8 cellular contexts compared by ENCODE assay signal in genomic region chr9:136882109-136882946, GRCh38. TPM values are rescaled to one million over a fixed set of nuclear protein-coding genes. Genes with fewer than 3 reads are reported as not detected.
DNase-seq lines count a peak whose midpoint lies in the region; ATAC-seq and TF ChIP-seq lines count a peak whose summit lies in the region.

No MANE protein-coding gene starts in this region.

- TF ChIP-seq POLR2A in GM18526 (IDR thresholded peaks at IDR 0.05; ENCODE audit: extremely low read depth, insufficient read length) (peak; percentile 34), tibial nerve (IDR thresholded peaks at IDR 0.05) (no peak), ovary (IDR thresholded peaks at IDR 0.05) (no peak)

- H2AFZ ChIP-seq in Karpas-422 (ENCODE audit: low read length) = no peak overlapping the region
- H2AFZ ChIP-seq in trophoblast cell (ENCODE audit: insufficient read depth, low read length, poor library complexity) = no peak overlapping the region

- H3K23ac ChIP-seq in trophoblast cell (ENCODE audit: low read length) = no peak overlapping the region

- H3K4me3 ChIP-seq in Karpas-422 (ENCODE audit: low read length) (no peak overlapping the region), endodermal cell (ENCODE audit: low read length) (no peak overlapping the region), trophoblast cell (ENCODE audit: low read depth, low read length) (no peak overlapping the region), tibial nerve (peak overlapping the region in 1 of 4 donors; percentile 24), ovary (no peak overlapping the region)

- H3K79me2 ChIP-seq in Karpas-422 (ENCODE audit: low read length) (peaks cover 8% of the 10 kb centered on the region), trophoblast cell (ENCODE audit: control insufficient read depth, insufficient read depth, low read length, poor library complexity) (peaks cover 8% of the 10 kb centered on the region)

- H3K9me3 Mint-ChIP-seq in endodermal cell = no peaks in the 10 kb centered on the region

- peak overlapping the region; percentile 19 for H3K14ac ChIP-seq in trophoblast cell (ENCODE audit: low read length)

- peaks cover 12% of the 10 kb centered on the region for H3K4me1 Mint-ChIP-seq in endodermal cell

- peak; percentile 58 for DNase-seq in Karpas-422
- peak; percentile 93 to 95 for DNase-seq in activated CD4-positive, alpha-beta T cell treated with anti-CD3 and anti-CD28 coated beads, Interleukin-2, amount 50 U/mL, for 48 hours
- DNase-seq in endodermal cell = peak; percentile 80
- DNase-seq in trophoblast cell = peak; percentile 61
- DNase-seq in tibial nerve (ENCODE audit: low spot score in 2 of 2) = no peak
- no peak for DNase-seq in ovary

- H3K27me3 ChIP-seq in Karpas-422 (ENCODE audit: low read length) (no peaks in the 10 kb centered on the region), endodermal cell (ENCODE audit: control insufficient read depth, insufficient read depth, low read length, poor library complexity, severe bottlenecking) (no peaks in the 10 kb centered on the region), trophoblast cell (ENCODE audit: insufficient read depth, low read length) (no peaks in the 10 kb centered on the region), tibial nerve (no peaks in the 10 kb centered on the region), ovary (no peaks in the 10 kb centered on the region)

- no peak overlapping the region for H3K4me3 Mint-ChIP-seq in endodermal cell

- H3K79me1 ChIP-seq in trophoblast cell (ENCODE audit: low read length) = peaks cover 10% of the 10 kb centered on the region

- TF ChIP-seq EP300 in tibial nerve (IDR thresholded peaks at IDR 0.05) = no peak
- TF ChIP-seq EP300 in ovary (IDR thresholded peaks at IDR 0.05) = no peak

- H2AK5ac ChIP-seq in trophoblast cell (ENCODE audit: low read length) = no peak overlapping the region

- 74 to 78% methylated on average over 12 to 19 of the region's 19 CpGs for WGBS in endodermal cell (ENCODE audit: insufficient coverage in 1 of 2, insufficient read length in 1 of 2), 2 experiments
- no CpG with 5 or more reads among the region's 19 CpGs for WGBS in trophoblast cell (ENCODE audit: extremely low coverage, insufficient coverage, insufficient read length)
- WGBS in tibial nerve, 2 donors = 62 to 72% methylated on average over 9 to 11 of the region's 19 CpGs
- WGBS in ovary, 3 donors = 58 to 72% (median 64%) methylated on average over 18 to 19 of the region's 19 CpGs

- H3K9me2 ChIP-seq in Karpas-422 (replicated peaks; ENCODE audit: insufficient read depth, low read length) = no peaks in the 10 kb centered on the region

- intact Hi-C loops in ovary (cut with DNase I) = no loop called here

- H3K36me3 ChIP-seq in Karpas-422 (ENCODE audit: insufficient read depth, low read length) (no peaks in the 10 kb centered on the region), endodermal cell (ENCODE audit: control insufficient read depth, insufficient read depth, low read length) (no peaks in the 10 kb centered on the region), trophoblast cell (ENCODE audit: control insufficient read depth in 1 of 2, insufficient read depth in 2 of 2, low read length in 2 of 2) (no peaks in the 10 kb centered on the region), tibial nerve (no peaks in the 10 kb centered on the region), ovary (no peaks in the 10 kb centered on the region)

- no peak overlapping the region for H4K8ac ChIP-seq in trophoblast cell (ENCODE audit: low read depth, low read length)

- H4K91ac ChIP-seq in trophoblast cell (ENCODE audit: low read depth, low read length) = no peak overlapping the region

- TF ChIP-seq CTCF in endodermal cell (conservative IDR thresholded peaks at IDR 0.05) (no peak), tibial nerve (IDR thresholded peaks at IDR 0.05) (no peak), ovary (IDR thresholded peaks at IDR 0.05) (no peak)

- H3K27ac Mint-ChIP-seq in endodermal cell = no peak overlapping the region

- no peak overlapping the region for H3K27ac ChIP-seq in Karpas-422 (ENCODE audit: low read length)
- no peak overlapping the region for H3K27ac ChIP-seq in endodermal cell (ENCODE audit: low read depth, low read length)
- H3K27ac ChIP-seq in trophoblast cell (ENCODE audit: low read depth, low read length) = peak overlapping the region; percentile 4
- peak overlapping the region in 1 of 4 donors; percentile 51 for H3K27ac ChIP-seq in tibial nerve
- H3K27ac ChIP-seq in ovary = no peak overlapping the region

- H3K4ac ChIP-seq in trophoblast cell (ENCODE audit: low read depth, low read length) = no peak overlapping the region

- no peak overlapping the region for H4K12ac ChIP-seq in trophoblast cell (ENCODE audit: low read depth, low read length)

- H3K9ac ChIP-seq in Karpas-422 (ENCODE audit: low read length) = peak overlapping the region; percentile 30
- H3K9ac ChIP-seq in endodermal cell (ENCODE audit: extremely low read depth, low read length, poor library complexity, severe bottlenecking) = no peak overlapping the region
- H3K9ac ChIP-seq in trophoblast cell (ENCODE audit: low read length) = no peak overlapping the region

- peak overlapping the region; percentile 12 for H2BK120ac ChIP-seq in trophoblast cell (ENCODE audit: insufficient read depth, low read length, poor library complexity)

- no peak overlapping the region for H2BK12ac ChIP-seq in trophoblast cell (ENCODE audit: low read length)

- H3K9me3 ChIP-seq in Karpas-422 (ENCODE audit: low read length) (no peaks in the 10 kb centered on the region), endodermal cell (ENCODE audit: control insufficient read depth, low read length) (no peaks in the 10 kb centered on the region), trophoblast cell (ENCODE audit: insufficient read depth, low read depth, low read length) (peaks cover 6% of the 10 kb centered on the region), tibial nerve (no peaks in the 10 kb centered on the region), ovary (no peaks in the 10 kb centered on the region)

- H3K36me3 Mint-ChIP-seq in endodermal cell (ENCODE audit: low read depth) = no peaks in the 10 kb centered on the region

- H3K4me2 ChIP-seq in Karpas-422 (ENCODE audit: low read depth, low read length, poor library complexity, severe bottlenecking) (peak overlapping the region; percentile 22), trophoblast cell (ENCODE audit: low read length) (peak overlapping the region; percentile 8)

- H4K20me1 ChIP-seq in Karpas-422 (ENCODE audit: insufficient read depth, low read depth, low read length) = peaks cover 4% of the 10 kb centered on the region; the same call in 1 of the 2 replicates

- H3K4me1 ChIP-seq in Karpas-422 (ENCODE audit: low read length) = peaks cover 23% of the 10 kb centered on the region
- H3K4me1 ChIP-seq in endodermal cell (ENCODE audit: control insufficient read depth, insufficient read depth, low read length) = peaks cover 6% of the 10 kb centered on the region
- peaks cover 16 to 17% of the 10 kb centered on the region in 2 experiments for H3K4me1 ChIP-seq in trophoblast cell (ENCODE audit: control insufficient read depth in 1 of 2, insufficient read depth in 2 of 2, low read length in 2 of 2)
- H3K4me1 ChIP-seq in tibial nerve = peaks cover 0 to 27% (median 17%) of the 10 kb centered on the region in 4 donors
- peaks cover 4% of the 10 kb centered on the region for H3K4me1 ChIP-seq in ovary (ENCODE audit: insufficient read depth)

- peaks cover 8% of the 10 kb centered on the region for H3K27me3 Mint-ChIP-seq in endodermal cell (ENCODE audit: insufficient read depth)

- no peak for ATAC-seq in HG03045 (IDR thresholded peaks at IDR 0.05; ENCODE audit: unreplicated experiment)

- peak overlapping the region; percentile 24 for H3K18ac ChIP-seq in trophoblast cell (ENCODE audit: low read length)

- no peak overlapping the region for H2BK5ac ChIP-seq in trophoblast cell (ENCODE audit: low read depth, low read length, poor library complexity)

RNA-seq across cellular contexts. Expression of gene TRAF2, which starts 4.0 kb away (rescaled TPM):
- 6.3 and 11.3 TPM in 2 replicates for total RNA-seq in Karpas-422 (2014; rRNA removed; shearing (Covaris generic); ENCODE audit: low replicate concordance)
- 10 to 100 TPM; 45.9 to 55.1 TPM for total RNA-seq in endodermal cell
- polyA plus RNA-seq in endodermal cell (2013, experiment 1 of 2) = 20.1 TPM
- polyA plus RNA-seq in endodermal cell (2013, experiment 2 of 2) = 20.4 TPM
- polyA plus RNA-seq in trophoblast cell (2013) = 14.2 and 14.4 TPM in 2 replicates
- total RNA-seq in tibial nerve = 10 to 100 TPM in 3 of 4 donors, 1 to 10 TPM in 1; 5.0 to 10.8 (median 10.6) TPM
- total RNA-seq in ovary = 10 to 100 TPM in 4 of 7 donors, 1 to 10 TPM in 3; 5.6 to 11.9 (median 10.3) TPM
- polyA plus RNA-seq in ovary = 1 to 10 TPM in 1 of 2 donors, under 1 TPM in 1; 0.83 to 7.6 TPM

RNA-seq across cellular contexts. Expression of gene EDF1, which starts 16.2 kb away (rescaled TPM):
- 152 and 302 TPM in 2 replicates for total RNA-seq in Karpas-422 (2014; rRNA removed; shearing (Covaris generic); ENCODE audit: low replicate concordance)
- total RNA-seq in endodermal cell (100 to 1,000 TPM; 326 to 339 TPM), tibial nerve (100 to 1,000 TPM; 251 to 337 (median 266) TPM), ovary (100 to 1,000 TPM; 306 to 391 (median 336) TPM)
- 226 TPM for polyA plus RNA-seq in endodermal cell (2013, experiment 1 of 2)
- 225 TPM for polyA plus RNA-seq in endodermal cell (2013, experiment 2 of 2)
- 473 and 476 TPM in 2 replicates for polyA plus RNA-seq in trophoblast cell (2013)
- 100 to 1,000 TPM; 154 to 444 TPM for polyA plus RNA-seq in ovary

RNA-seq across cellular contexts. Expression of gene MAMDC4, which starts 30.2 kb away (rescaled TPM):
- total RNA-seq in Karpas-422 (2014; rRNA removed; shearing (Covaris generic); ENCODE audit: low replicate concordance) = 7.9 TPM in 2 replicates
- total RNA-seq in endodermal cell (10 to 100 TPM in 1 of 2 donors, 1 to 10 TPM in 1; 6.8 to 15.4 TPM), tibial nerve (1 to 10 TPM; 1.5 to 8.1 (median 4.4) TPM), ovary (10 to 100 TPM in 1 of 7 donors, 1 to 10 TPM in 6; 2.1 to 31.4 (median 2.5) TPM)
- 11.5 TPM for polyA plus RNA-seq in endodermal cell (2013, experiment 1 of 2)
- 9.9 TPM for polyA plus RNA-seq in endodermal cell (2013, experiment 2 of 2)
- 3.2 and 3.4 TPM in 2 replicates for polyA plus RNA-seq in trophoblast cell (2013)
- polyA plus RNA-seq in ovary = 1 to 10 TPM in 1 of 2 donors, under 1 TPM in 1; 0.15 to 2.6 TPM

RNA-seq across cellular contexts. Expression of gene PHPT1, which starts 33.1 kb away (rescaled TPM):
- total RNA-seq in Karpas-422 (2014; rRNA removed; shearing (Covaris generic); ENCODE audit: low replicate concordance) = 82.5 and 164 TPM in 2 replicates
- total RNA-seq in endodermal cell = 100 to 1,000 TPM; 107 to 122 TPM
- 171 TPM for polyA plus RNA-seq in endodermal cell (2013, experiment 1 of 2)
- 174 TPM for polyA plus RNA-seq in endodermal cell (2013, experiment 2 of 2)
- 136 and 146 TPM in 2 replicates for polyA plus RNA-seq in trophoblast cell (2013)
- 10 to 100 TPM; 42.6 to 71.0 (median 66.7) TPM for total RNA-seq in tibial nerve
- total RNA-seq in ovary = 100 to 1,000 TPM in 2 of 7 donors, 10 to 100 TPM in 5; 39.2 to 132 (median 86.9) TPM
- polyA plus RNA-seq in ovary = 10 to 100 TPM; 18.1 to 57.6 TPM

RNA-seq across cellular contexts. Expression of gene AJM1, which starts 40.0 kb away (rescaled TPM):
- 1.9 and 5.0 TPM in 2 replicates for total RNA-seq in Karpas-422 (2014; rRNA removed; shearing (Covaris generic); ENCODE audit: low replicate concordance)
- total RNA-seq in endodermal cell = 1 to 10 TPM; 1.4 to 3.5 TPM
- 1.9 TPM for polyA plus RNA-seq in endodermal cell (2013, experiment 1 of 2)
- polyA plus RNA-seq in endodermal cell (2013, experiment 2 of 2) = 1.7 TPM
- 1.1 and 1.2 TPM in 2 replicates for polyA plus RNA-seq in trophoblast cell (2013)
- total RNA-seq in tibial nerve = 1 to 10 TPM; 2.0 to 3.9 (median 3.7) TPM
- 1 to 10 TPM in 5 of 7 donors, under 1 TPM in 2; 0.48 to 2.4 (median 1.4) TPM for total RNA-seq in ovary
- under 1 TPM in 1 of 2 donors, not detected in 1; 0.93 TPM for polyA plus RNA-seq in ovary

Comparison
In these comparisons a context has a peak if more than half of its experiments do, and no peak if none do; other contexts are left out.
1. DNase-seq: peak in Karpas-422 (single experiment), activated CD4-positive, alpha-beta T cell treated with anti-CD3 and anti-CD28 coated beads, Interleukin-2, amount 50 U/mL, for 48 hours (2 of 2), endodermal cell (single experiment) and trophoblast cell (2 of 2); none in tibial nerve (0 of 2) and ovary (0 of 5).